ENCODE assay signal across 15 cellular contexts in genomic region chr2:168816369-168816768, GRCh38. TPM values are rescaled to one million over a fixed set of nuclear protein-coding genes. Genes with fewer than 3 reads are reported as not detected.
DNase-seq lines count a peak whose midpoint lies in the region; ATAC-seq and TF ChIP-seq lines count a peak whose summit lies in the region.
"Had no signal": no experiment of that assay in that cellular context is flagged by ENCODE, and none has a peak within 500 bp of the region (broad histone marks: within the 10 kb centered on the region; RNA-seq: fewer than 3 reads in every experiment).

No MANE protein-coding gene starts in this region.

- TF ChIP-seq POLR2A in GM18505 (IDR thresholded peaks at IDR 0.05; ENCODE audit: borderline replicate concordance, extremely low read depth, insufficient read depth, insufficient read length), result no peak

- ATAC-seq in GM18505 (IDR thresholded peaks at IDR 0.05; ENCODE audit: unreplicated experiment) (no peak), GM21367 (IDR thresholded peaks at IDR 0.05; ENCODE audit: unreplicated experiment) (no peak)
- no peak for ATAC-seq in activated T-cell treated with anti-CD3 and anti-CD28 coated beads, Interleukin-2, amount 50 U/mL, for 72 hours (replicated peaks in 1 of 2)
- ATAC-seq: Right ventricle myocardium inferior had no signal

- peaks cover 16% of the 10 kb centered on the region for H3K4me1 Mint-ChIP-seq in chondrocyte (ENCODE audit: low read depth)
- no peaks in the 10 kb centered on the region for H3K4me1 Mint-ChIP-seq in activated T-cell treated with anti-CD3 and anti-CD28 coated beads, Interleukin-2, amount 50 U/mL, for 72 hours (ENCODE audit: low read depth)
- H3K4me1 Mint-ChIP-seq: central memory CD8-positive, alpha-beta T cell had no signal

- H3K27ac ChIP-seq in mesodermal cell (ENCODE audit: low read depth, low read length, severe bottlenecking), result peak overlapping the region; percentile 52
- H3K27ac ChIP-seq: C4-2B, prostate gland had no signal

- no peaks in the 10 kb centered on the region for H3K36me3 ChIP-seq in mesodermal cell (ENCODE audit: control insufficient read depth, insufficient read depth, low read length)
- H3K36me3 ChIP-seq: prostate gland had no signal

- no peaks in the 10 kb centered on the region for H3K36me3 Mint-ChIP-seq in chondrocyte (ENCODE audit: low read depth)
- no peaks in the 10 kb centered on the region for H3K36me3 Mint-ChIP-seq in activated T-cell treated with anti-CD3 and anti-CD28 coated beads, Interleukin-2, amount 50 U/mL, for 72 hours (ENCODE audit: insufficient read depth in 2 of 2)

- H3K4me3 ChIP-seq in AG09309 (ENCODE audit: control insufficient read depth, low read depth, low read length) (no peak overlapping the region), mesodermal cell (ENCODE audit: extremely low read depth, insufficient read depth, low read length, poor library complexity, severe bottlenecking) (no peak overlapping the region)
- H3K4me3 ChIP-seq: lung, prostate gland had no signal

- H3K27me3 Mint-ChIP-seq in chondrocyte (ENCODE audit: low read depth), result no peaks in the 10 kb centered on the region
- H3K27me3 Mint-ChIP-seq in activated T-cell treated with anti-CD3 and anti-CD28 coated beads, Interleukin-2, amount 50 U/mL, for 72 hours (ENCODE audit: low read depth), result no peaks in the 10 kb centered on the region
- H3K27me3 Mint-ChIP-seq: activated T-cell treated with anti-CD3 and anti-CD28 coated beads, Interleukin-2, amount 50 U/mL, for 24 hours had no signal

- DNase-seq in AG09309 (ENCODE audit: low read depth) (peak; percentile 73), LHCN-M2 (ENCODE audit: low read depth) (peak; percentile 79), chondrocyte (ENCODE audit: low spot score) (no peak), iPS-NIHi7 (ENCODE audit: extremely low spot score) (no peak)
- no peak for DNase-seq in activated T-cell treated with anti-CD3 and anti-CD28 coated beads, Interleukin-2, amount 50 U/mL, for 72 hours
- DNase-seq: activated T-cell treated with anti-CD3 and anti-CD28 coated beads, Interleukin-2, amount 50 U/mL, for 24 hours; Karpas-422 had no signal

- WGBS in mesodermal cell (ENCODE audit: insufficient coverage in 2 of 2), 2 experiments, result 87 to 88% methylated on average over 3 of the region's 3 CpGs

- H3K4me1 ChIP-seq in mesodermal cell (ENCODE audit: control insufficient read depth, insufficient read depth, low read length, poor library complexity, severe bottlenecking), result peaks cover 28% of the 10 kb centered on the region
- H3K4me1 ChIP-seq: prostate gland had no signal

- no peaks in the 10 kb centered on the region for H3K9me3 Mint-ChIP-seq in chondrocyte (ENCODE audit: low read depth)
- H3K9me3 Mint-ChIP-seq in activated T-cell treated with anti-CD3 and anti-CD28 coated beads, Interleukin-2, amount 50 U/mL, for 72 hours, result no peaks in the 10 kb centered on the region
- H3K9me3 Mint-ChIP-seq: activated T-cell treated with anti-CD3 and anti-CD28 coated beads, Interleukin-2, amount 50 U/mL, for 24 hours; central memory CD8-positive, alpha-beta T cell had no signal

- H3K4me3 Mint-ChIP-seq in chondrocyte (ENCODE audit: unreplicated experiment), result no peak overlapping the region
- no peak overlapping the region for H3K4me3 Mint-ChIP-seq in activated T-cell treated with anti-CD3 and anti-CD28 coated beads, Interleukin-2, amount 50 U/mL, for 72 hours
- H3K4me3 Mint-ChIP-seq: activated T-cell treated with anti-CD3 and anti-CD28 coated beads, Interleukin-2, amount 50 U/mL, for 24 hours; central memory CD8-positive, alpha-beta T cell had no signal

- TF ChIP-seq CTCF in AG09309 (IDR thresholded peaks at IDR 0.05; ENCODE audit: control insufficient read depth, insufficient read depth, low read depth, low read length, missing control alignments) (no peak), chondrocyte (IDR thresholded peaks at IDR 0.05) (no peak)

- H3K9me3 ChIP-seq in mesodermal cell (ENCODE audit: control insufficient read depth, low read length), result no peaks in the 10 kb centered on the region
- H3K9me3 ChIP-seq: prostate gland had no signal

- H3K27ac Mint-ChIP-seq in chondrocyte (ENCODE audit: unreplicated experiment), result peak overlapping the region; percentile 80
- no peak overlapping the region for H3K27ac Mint-ChIP-seq in activated T-cell treated with anti-CD3 and anti-CD28 coated beads, Interleukin-2, amount 50 U/mL, for 72 hours
- H3K27ac Mint-ChIP-seq: activated T-cell treated with anti-CD3 and anti-CD28 coated beads, Interleukin-2, amount 50 U/mL, for 24 hours had no signal

RNA-seq across cellular contexts. Expression of gene NOSTRIN, which starts 13.9 kb away (rescaled TPM):
- total RNA-seq in LHCN-M2 (2014; rRNA removed), result not detected in 2 replicates
- 0.34 TPM for polyA plus RNA-seq in LHCN-M2 (2012)
- 0.27 TPM in 1 of 3 replicates, not detected in the others for total RNA-seq in chondrocyte
- 4.1 TPM for polyA plus RNA-seq in mesodermal cell (2013, experiment 1 of 2)
- 3.0 TPM for polyA plus RNA-seq in mesodermal cell (2013, experiment 2 of 2)
- not detected for total RNA-seq in activated T-cell treated with anti-CD3 and anti-CD28 coated beads, Interleukin-2, amount 50 U/mL, for 72 hours

Comparison
In these comparisons a context has a peak if more than half of its experiments do, and no peak if none do; other contexts are left out.
1. DNase-seq: peak in AG09309 (single experiment) and LHCN-M2 (single experiment); none in chondrocyte (single experiment), iPS-NIHi7 (single experiment) and activated T-cell treated with anti-CD3 and anti-CD28 coated beads, Interleukin-2, amount 50 U/mL, for 72 hours (0 of 2).